ENCODE assay signal across 20 cellular contexts in genomic region chr20:58817748-58818147, GRCh38. TPM values are rescaled to one million over a fixed set of nuclear protein-coding genes. Genes with fewer than 3 reads are reported as not detected.
"Had no signal": no experiment of that assay in that cellular context is flagged by ENCODE, and none has a peak within 500 bp of the region (broad histone marks: within the 10 kb centered on the region; RNA-seq: fewer than 3 reads in every experiment).

No MANE protein-coding gene starts in this region.

- H3K9me3 ChIP-seq: esophagus squamous epithelium, heart right ventricle, right atrium auricular region, sigmoid colon, upper lobe of right lung had no signal

- H3K36me3 ChIP-seq: esophagus squamous epithelium, heart right ventricle, right atrium auricular region, sigmoid colon, upper lobe of right lung had no signal

- DNase-seq: cerebellar nuclear complex; effector memory CD8-positive, alpha-beta T cell; esophagus squamous epithelium; foreskin fibroblast; heart right ventricle; kidney glomerular epithelial cell; naive thymus-derived CD4-positive, alpha-beta T cell; nephron progenitor cell; sigmoid colon; stimulated activated CD4-positive, alpha-beta T cell treated with anti-CD3 and anti-CD28 coated beads, Interleukin-12 subunit alpha, Interleukin-12 subunit beta, amount 100 ng/mL, for 4 hours; stimulated activated naive CD4-positive, alpha-beta T cell treated with Interleukin-2 at 50 U/mL for 16 hours; upper lobe of right lung had no signal

- H3K27ac ChIP-seq: epithelial cell of prostate, esophagus squamous epithelium, heart right ventricle, right atrium auricular region, sigmoid colon, upper lobe of right lung had no signal

- H3K27me3 ChIP-seq: right atrium auricular region, sigmoid colon, upper lobe of right lung had no signal

- H3K4me1 ChIP-seq: esophagus squamous epithelium, heart right ventricle, sigmoid colon, upper lobe of right lung had no signal

- H3K4me3 ChIP-seq: esophagus squamous epithelium, heart right ventricle, right atrium auricular region, sigmoid colon, skin epidermis, upper lobe of right lung had no signal

- FAIRE-seq: colon, islet of Langerhans had no signal

- H3K4me3 Mint-ChIP-seq: dendritic cell treated with granulocyte-macrophage colony-stimulating factor and Interleukin-4, amounts not matched to agents 40 ng/mL and 50 ng/mL, for 4 days; effector memory CD8-positive, alpha-beta T cell; naive thymus-derived CD4-positive, alpha-beta T cell; nephron progenitor cell had no signal

- H3K27ac Mint-ChIP-seq: dendritic cell treated with granulocyte-macrophage colony-stimulating factor and Interleukin-4, amounts not matched to agents 40 ng/mL and 50 ng/mL, for 4 days; effector memory CD8-positive, alpha-beta T cell; naive thymus-derived CD4-positive, alpha-beta T cell; nephron progenitor cell had no signal

- ATAC-seq: effector memory CD8-positive, alpha-beta T cell; heart right ventricle; left lobe of liver; naive thymus-derived CD4-positive, alpha-beta T cell; upper lobe of right lung had no signal

- H3K9me3 Mint-ChIP-seq: dendritic cell treated with granulocyte-macrophage colony-stimulating factor and Interleukin-4, amounts not matched to agents 40 ng/mL and 50 ng/mL, for 4 days; effector memory CD8-positive, alpha-beta T cell had no signal

RNA-seq across cellular contexts. Expression of gene GNAS-AS1, which starts 33.0 kb away (rescaled TPM):
- total RNA-seq: glomerular endothelial cell, right atrium auricular region had no signal
- polyA plus RNA-seq: naive thymus-derived CD4-positive, alpha-beta T cell had no signal
